ENCODE assay signal across 11 cellular contexts in genomic region chr1:9671377-9672140, GRCh38. TPM values are rescaled to one million over a fixed set of nuclear protein-coding genes. Genes with fewer than 3 reads are reported as not detected.
A peak's percentile ranks its signal among the peaks of the same experiment; 100 is the strongest.
DNase-seq lines count a peak whose midpoint lies in the region; ATAC-seq, FAIRE-seq and TF ChIP-seq lines count a peak whose summit lies in the region.
"Had no signal": no experiment of that assay in that cellular context is flagged by ENCODE, and none has a peak within 500 bp of the region (broad histone marks: within the 10 kb centered on the region; RNA-seq: fewer than 3 reads in every experiment).

No MANE protein-coding gene starts in this region.

- H2BK5ac ChIP-seq in mesendoderm (ENCODE audit: low read length), result no peak overlapping the region

- DNase-seq in NCI-H2227 (lab: John Stamatoyannopoulos, UW; ENCODE audit: unreplicated experiment) (peak; percentile 55), NCI-H2227 treated with DMSO at 0.1 percent for 48 hours (lab: John Stamatoyannopoulos, UW) (no peak), HTR-8/SVneo (ENCODE audit: insufficient read length, low spot score) (peak; percentile 47), natural killer cell (no peak), mesendoderm (no peak)
- DNase-seq in activated naive CD8-positive, alpha-beta T cell treated with anti-CD3 and anti-CD28 coated beads, Interleukin-2, amount 50 U/mL, for 24 hours, result no peak
- DNase-seq in stimulated activated naive CD4-positive, alpha-beta T cell treated with Interleukin-2 at 50 U/mL for 16 hours (lab: John Stamatoyannopoulos, UW), result no peak
- DNase-seq: NCI-H187, right cardiac atrium had no signal

- no peaks in the 10 kb centered on the region for H3K4me1 ChIP-seq in mesendoderm (ENCODE audit: control insufficient read depth, low read depth, low read length)

- no CpG with 5 or more reads among the region's 8 CpGs for WGBS in mesendoderm (ENCODE audit: extremely low coverage, insufficient coverage, low lambda C conversion rate)

- no peaks in the 10 kb centered on the region for H3K9me3 Mint-ChIP-seq in activated naive CD8-positive, alpha-beta T cell treated with anti-CD3 and anti-CD28 coated beads, Interleukin-2, amount 50 U/mL, for 24 hours
- H3K9me3 Mint-ChIP-seq in natural killer cell, result no peaks in the 10 kb centered on the region

- no peak overlapping the region for H3K4ac ChIP-seq in mesendoderm (ENCODE audit: low read depth, low read length)

- H3K9ac ChIP-seq in mesendoderm (ENCODE audit: low read length), result no peak overlapping the region

- H2BK120ac ChIP-seq in mesendoderm (ENCODE audit: low read depth, low read length), result no peak overlapping the region

- TF ChIP-seq CTCF in natural killer cell (IDR thresholded peaks at IDR 0.05), result no peak

- H3K4me3 ChIP-seq in mesendoderm (ENCODE audit: low read length), result no peak overlapping the region

- no peaks in the 10 kb centered on the region for H3K36me3 ChIP-seq in mesendoderm (ENCODE audit: control insufficient read depth, insufficient read depth, low read length)

- no peaks in the 10 kb centered on the region for H3K27me3 ChIP-seq in mesendoderm (ENCODE audit: insufficient read depth, low read length, poor library complexity)

- H3K27ac Mint-ChIP-seq in activated naive CD8-positive, alpha-beta T cell treated with anti-CD3 and anti-CD28 coated beads, Interleukin-2, amount 50 U/mL, for 24 hours, result peak overlapping the region; percentile 95
- peak overlapping the region; percentile 79 to 85 for H3K27ac Mint-ChIP-seq in natural killer cell

- ATAC-seq in activated naive CD8-positive, alpha-beta T cell treated with anti-CD3 and anti-CD28 coated beads, Interleukin-2, amount 50 U/mL, for 24 hours, result peak; percentile 75
- ATAC-seq in natural killer cell, result no peak
- no peak for ATAC-seq in GM21786 (IDR thresholded peaks at IDR 0.05; ENCODE audit: unreplicated experiment)
- ATAC-seq: right cardiac atrium had no signal

- H3K23ac ChIP-seq in mesendoderm (ENCODE audit: low read length), result no peak overlapping the region

- H3K4me2 ChIP-seq in mesendoderm (ENCODE audit: low read length), result no peak overlapping the region

- H3K36me3 Mint-ChIP-seq in activated naive CD8-positive, alpha-beta T cell treated with anti-CD3 and anti-CD28 coated beads, Interleukin-2, amount 50 U/mL, for 24 hours (ENCODE audit: low read depth), result peaks cover 67% of the 10 kb centered on the region
- H3K36me3 Mint-ChIP-seq in natural killer cell, result no peaks in the 10 kb centered on the region

- no peak for FAIRE-seq in HTR-8/SVneo (lab: Jason Lieb, UNC)
- FAIRE-seq: A204.1 had no signal

- intact Hi-C loops in natural killer cell (cut with micrococcal nuclease), result no loop called here

- no peaks in the 10 kb centered on the region for H3K79me2 ChIP-seq in mesendoderm (ENCODE audit: control insufficient read depth, insufficient read depth, low read length)

- H3K56ac ChIP-seq in mesendoderm (ENCODE audit: low read length), result no peak overlapping the region

- H3K27ac ChIP-seq in mesendoderm (ENCODE audit: low read depth, low read length), result no peak overlapping the region

- H3K79me1 ChIP-seq in mesendoderm (ENCODE audit: low read length), result no peaks in the 10 kb centered on the region

- no peak overlapping the region for H2BK15ac ChIP-seq in mesendoderm (replicated peaks; ENCODE audit: low read depth)

- H3K4me1 Mint-ChIP-seq in activated naive CD8-positive, alpha-beta T cell treated with anti-CD3 and anti-CD28 coated beads, Interleukin-2, amount 50 U/mL, for 24 hours, result peaks cover 80% of the 10 kb centered on the region
- H3K4me1 Mint-ChIP-seq in natural killer cell, result peaks cover 49 to 62% of the 10 kb centered on the region in 2 donors

- H2AK5ac ChIP-seq in mesendoderm (ENCODE audit: low read length), result no peak overlapping the region

- no peak overlapping the region for H3K18ac ChIP-seq in mesendoderm (ENCODE audit: low read length)

- H4K5ac ChIP-seq in mesendoderm (ENCODE audit: low read length), result no peak overlapping the region

- no peak overlapping the region for H4K8ac ChIP-seq in mesendoderm (ENCODE audit: low read depth, low read length)

- peak overlapping the region; percentile 49 for H3K4me3 Mint-ChIP-seq in activated naive CD8-positive, alpha-beta T cell treated with anti-CD3 and anti-CD28 coated beads, Interleukin-2, amount 50 U/mL, for 24 hours
- no peak overlapping the region for H3K4me3 Mint-ChIP-seq in natural killer cell

- H3K27me3 Mint-ChIP-seq in activated naive CD8-positive, alpha-beta T cell treated with anti-CD3 and anti-CD28 coated beads, Interleukin-2, amount 50 U/mL, for 24 hours, result no peaks in the 10 kb centered on the region
- no peaks in the 10 kb centered on the region for H3K27me3 Mint-ChIP-seq in natural killer cell (ENCODE audit: low read depth in 2 of 2)

RNA-seq across cellular contexts. Expression of gene PIK3CD, which starts 20.0 kb away (rescaled TPM):
- total RNA-seq in natural killer cell, result 100 to 1,000 TPM; 171 to 240 (median 198) TPM
- 2.4 TPM for polyA plus RNA-seq in mesendoderm (2013, experiment 1 of 2)
- polyA plus RNA-seq in mesendoderm (2013, experiment 2 of 2), result 2.5 TPM

Comparison
In these comparisons a context has a peak if more than half of its experiments do, and no peak if none do; other contexts are left out.
1. DNase-seq: peak in NCI-H2227 (single experiment) and HTR-8/SVneo (single experiment); none in NCI-H2227 treated with DMSO at 0.1 percent for 48 hours (single experiment), activated naive CD8-positive, alpha-beta T cell treated with anti-CD3 and anti-CD28 coated beads, Interleukin-2, amount 50 U/mL, for 24 hours (single experiment), natural killer cell (single experiment), stimulated activated naive CD4-positive, alpha-beta T cell treated with Interleukin-2 at 50 U/mL for 16 hours (single experiment) and mesendoderm (single experiment).